1 cellular context compared by ENCODE assay signal in genomic region chr17:13520899-13521572, GRCh38.
TF ChIP-seq lines count a peak whose summit lies in the region.

No MANE protein-coding gene starts in this region.

TF ChIP-seq in GM12878, 131 proteins besides CTCF, POLR2A, EP300 and RAD21 (continued from another document):
- TF ChIP-seq USF1 (IDR thresholded peaks at IDR 0.05; ENCODE audit: borderline replicate concordance, extremely low read length, insufficient read depth, low read depth, low read length) (no peak), SRF (IDR thresholded peaks at IDR 0.05; ENCODE audit: low read depth in 2 of 2, low read length in 2 of 2) (no peak), RBBP5 (conservative IDR thresholded peaks at IDR 0.05) (no peak), ZNF217 (IDR thresholded peaks at IDR 0.05) (no peak), ZBTB40 (IDR thresholded peaks at IDR 0.05; ENCODE audit: borderline replicate concordance) (no peak), KAT2A (conservative IDR thresholded peaks at IDR 0.05; ENCODE audit: control insufficient read depth, low read depth, low read length) (no peak), RELB (IDR thresholded peaks at IDR 0.05; ENCODE audit: low read depth) (peak; percentile 35; the same call in 1 of the 2 replicates), NKRF (conservative IDR thresholded peaks at IDR 0.05) (no peak), E2F8 (IDR thresholded peaks at IDR 0.05; ENCODE audit: low read depth, partially characterized antibody) (no peak), E4F1 (IDR thresholded peaks at IDR 0.05; ENCODE audit: borderline replicate concordance, partially characterized antibody) (no peak), DPF2 (IDR thresholded peaks at IDR 0.05) (peak; percentile 57; the same call in 1 of the 2 replicates), LARP7 (IDR thresholded peaks at IDR 0.05) (no peak), SKIL (IDR thresholded peaks at IDR 0.05; ENCODE audit: low read depth, poor library complexity, severe bottlenecking) (no peak), ZNF274 (IDR thresholded peaks at IDR 0.05; ENCODE audit: insufficient read depth, insufficient read length) (no peak), PKNOX1 (IDR thresholded peaks at IDR 0.05) (no peak), ZBTB33 (IDR thresholded peaks at IDR 0.05) (no peak), EED (IDR thresholded peaks at IDR 0.05; ENCODE audit: low read depth) (0 out of 2 replicates have a peak, but pooled peaks have one; percentile 14), HCFC1 (IDR thresholded peaks at IDR 0.05; ENCODE audit: low read length) (no peak), POU2F2 (IDR thresholded peaks at IDR 0.05; ENCODE audit: borderline replicate concordance, low read depth, low read length) (no peak), PAX8 (IDR thresholded peaks at IDR 0.05) (no peak), MTA2 (IDR thresholded peaks at IDR 0.05; ENCODE audit: low read depth) (peak; percentile 57; the same call in 1 of the 2 replicates), ETV6 (conservative IDR thresholded peaks at IDR 0.05 in 1 of 2, IDR thresholded peaks at IDR 0.05 in 1 of 2; ENCODE audit: borderline replicate concordance in 1 of 2, low read depth in 1 of 2) (no peak), NR2C2 (IDR thresholded peaks at IDR 0.05; ENCODE audit: borderline replicate concordance, control insufficient read depth, insufficient read length, low read depth) (no peak)
